17 cellular contexts compared by ENCODE assay signal in the genomic region with DNA sequence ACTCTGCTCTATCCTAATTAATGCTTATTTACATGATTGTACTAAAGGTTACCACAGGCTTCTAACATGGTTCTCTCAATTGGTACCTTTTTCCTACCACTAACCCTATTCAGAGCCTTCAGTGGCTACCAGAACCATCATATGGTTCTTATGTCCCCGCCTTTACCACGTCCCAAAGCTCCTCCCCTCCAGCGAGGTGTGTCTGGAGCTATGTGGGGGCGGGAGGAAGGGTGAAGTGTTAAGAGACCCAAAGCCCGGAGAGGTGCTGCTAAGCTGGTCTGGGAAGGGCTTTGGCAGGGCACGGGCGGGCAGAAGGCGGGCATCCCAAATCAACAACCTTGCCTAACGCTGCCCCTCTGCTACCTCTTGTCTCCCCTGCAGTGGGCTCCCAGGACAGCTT. TPM values are rescaled to one million over a fixed set of nuclear protein-coding genes. Genes with fewer than 3 reads are reported as not detected.
DNase-seq lines count a peak whose midpoint lies in the region; ATAC-seq and TF ChIP-seq lines count a peak whose summit lies in the region.
"Had no signal": no experiment of that assay in that cellular context is flagged by ENCODE, and none has a peak within 500 bp of the region (broad histone marks: within the 10 kb centered on the region; RNA-seq: fewer than 3 reads in every experiment).

No MANE protein-coding gene starts in this region.

- peak in 1 of 2 donors; percentile 47 for ATAC-seq in natural killer cell treated with Interleukin-12 subunit alpha and Interleukin-12 subunit beta and Interleukin-15 and Interleukin-18, amount 100 ng/mL, for 72 hours
- ATAC-seq in HG03432 (IDR thresholded peaks at IDR 0.05; ENCODE audit: unreplicated experiment) = no peak
- ATAC-seq: activated naive CD8-positive, alpha-beta T cell treated with anti-CD3 and anti-CD28 coated beads, Interleukin-2, amount 50 U/mL, for 24 hours had no signal

- no peaks in the 10 kb centered on the region for H3K27me3 Mint-ChIP-seq in natural killer cell treated with Interleukin-12 subunit alpha and Interleukin-12 subunit beta and Interleukin-15 and Interleukin-18, amount 100 ng/mL, for 72 hours
- H3K27me3 Mint-ChIP-seq: activated naive CD8-positive, alpha-beta T cell treated with anti-CD3 and anti-CD28 coated beads, Interleukin-2, amount 50 U/mL, for 24 hours; progenitor cell of endocrine pancreas had no signal

- no peaks in the 10 kb centered on the region for H3K9me3 ChIP-seq in SJCRH30 (replicated peaks)

- H3K27ac Mint-ChIP-seq in natural killer cell treated with Interleukin-12 subunit alpha and Interleukin-12 subunit beta and Interleukin-15 and Interleukin-18, amount 100 ng/mL, for 72 hours = no peak overlapping the region
- H3K27ac Mint-ChIP-seq: activated naive CD8-positive, alpha-beta T cell treated with anti-CD3 and anti-CD28 coated beads, Interleukin-2, amount 50 U/mL, for 24 hours; B cell; IgD-negative memory B cell; progenitor cell of endocrine pancreas had no signal

- H3K36me3 ChIP-seq in SJCRH30 = no peaks in the 10 kb centered on the region

- peaks cover 4% of the 10 kb centered on the region; the same call in 1 of the 2 replicates for H3K4me1 ChIP-seq in SJCRH30

- H3K4me3 ChIP-seq in AG04449 (ENCODE audit: low read depth, low read length) (peak overlapping the region; percentile 46), choroid plexus epithelial cell (ENCODE audit: low read depth, low read length) (peak overlapping the region; percentile 47), SJCRH30 (no peak overlapping the region)

- peak overlapping the region; percentile 70 for H3K4me3 Mint-ChIP-seq in natural killer cell treated with Interleukin-12 subunit alpha and Interleukin-12 subunit beta and Interleukin-15 and Interleukin-18, amount 100 ng/mL, for 72 hours
- H3K4me3 Mint-ChIP-seq: activated naive CD8-positive, alpha-beta T cell treated with anti-CD3 and anti-CD28 coated beads, Interleukin-2, amount 50 U/mL, for 24 hours; B cell; IgD-negative memory B cell had no signal

- H3K36me3 Mint-ChIP-seq in natural killer cell treated with Interleukin-12 subunit alpha and Interleukin-12 subunit beta and Interleukin-15 and Interleukin-18, amount 100 ng/mL, for 72 hours = no peaks in the 10 kb centered on the region
- H3K36me3 Mint-ChIP-seq: IgD-negative memory B cell had no signal

- DNase-seq in AG04449 (ENCODE audit: low read depth, low spot score) (no peak), EL (peak; percentile 37), choroid plexus epithelial cell (ENCODE audit: low read depth) (no peak), mucosa of gallbladder (ENCODE audit: low spot score) (no peak), SJCRH30 (no peak), SIG-M5 (lab: John Stamatoyannopoulos, UW) (no peak)
- DNase-seq in natural killer cell treated with Interleukin-12 subunit alpha and Interleukin-12 subunit beta and Interleukin-15 and Interleukin-18, amount 100 ng/mL, for 72 hours (ENCODE audit: low spot score) = no peak
- DNase-seq: activated CD4-positive, alpha-beta T cell treated with anti-CD3 and anti-CD28 coated beads for 4 hours; activated naive CD8-positive, alpha-beta T cell treated with anti-CD3 and anti-CD28 coated beads, Interleukin-2, amount 50 U/mL, for 24 hours; NCI-H2107 had no signal

- TF ChIP-seq CTCF in AG04449 (IDR thresholded peaks at IDR 0.05; ENCODE audit: insufficient read depth, low read length, missing control alignments) (no peak), choroid plexus epithelial cell (conservative IDR thresholded peaks at IDR 0.05; ENCODE audit: low read depth, low read length) (no peak)

- CTCF ChIA-PET in AG04449 (lab: Yijun Ruan, JAX) = interaction anchor here (1.9 kb wide), 1 partner anchor 10 kb away, joined by 13 read pairs; no protein-coding TSS in a partner anchor

- POLR2A ChIA-PET in AG04449 (lab: Yijun Ruan, JAX) = no interaction called here

- peaks cover 0 to under 1% of the 10 kb centered on the region in 2 donors for H3K4me1 Mint-ChIP-seq in natural killer cell treated with Interleukin-12 subunit alpha and Interleukin-12 subunit beta and Interleukin-15 and Interleukin-18, amount 100 ng/mL, for 72 hours (ENCODE audit: low read depth in 2 of 2)
- H3K4me1 Mint-ChIP-seq: activated naive CD8-positive, alpha-beta T cell treated with anti-CD3 and anti-CD28 coated beads, Interleukin-2, amount 50 U/mL, for 24 hours had no signal

- no peaks in the 10 kb centered on the region for H3K27me3 ChIP-seq in SJCRH30

- no peaks in the 10 kb centered on the region for H3K9me3 Mint-ChIP-seq in natural killer cell treated with Interleukin-12 subunit alpha and Interleukin-12 subunit beta and Interleukin-15 and Interleukin-18, amount 100 ng/mL, for 72 hours
- H3K9me3 Mint-ChIP-seq: activated naive CD8-positive, alpha-beta T cell treated with anti-CD3 and anti-CD28 coated beads, Interleukin-2, amount 50 U/mL, for 24 hours had no signal

- H3K27ac ChIP-seq in SJCRH30 = no peak overlapping the region

RNA-seq across cellular contexts. Expression of gene SPATA46, which starts 10.0 kb away (rescaled TPM):
- not detected for total RNA-seq in natural killer cell treated with Interleukin-12 subunit alpha and Interleukin-12 subunit beta and Interleukin-15 and Interleukin-18, amount 100 ng/mL, for 72 hours
- total RNA-seq in mucosa of gallbladder = not detected
- total RNA-seq in SJCRH30 (2014; rRNA removed; shearing (Covaris generic)) = not detected in 2 replicates
- total RNA-seq: B cell, endothelial cell of umbilical vein, progenitor cell of endocrine pancreas, RPMI7951, ureter had no signal

RNA-seq across cellular contexts. Expression of gene C1orf226, which starts 14.9 kb away (rescaled TPM):
- total RNA-seq in natural killer cell treated with Interleukin-12 subunit alpha and Interleukin-12 subunit beta and Interleukin-15 and Interleukin-18, amount 100 ng/mL, for 72 hours = not detected
- 31.4 TPM for total RNA-seq in mucosa of gallbladder
- total RNA-seq in SJCRH30 (2014; rRNA removed; shearing (Covaris generic)) = 0.57 and 0.63 TPM in 2 replicates

RNA-seq across cellular contexts. Expression of gene SH2D1B, which starts 45.3 kb away (rescaled TPM):
- total RNA-seq in natural killer cell treated with Interleukin-12 subunit alpha and Interleukin-12 subunit beta and Interleukin-15 and Interleukin-18, amount 100 ng/mL, for 72 hours = 10 to 100 TPM; 12.7 to 19.5 TPM
- total RNA-seq in mucosa of gallbladder = 0.12 TPM
- 0.08 TPM in 1 of 2 replicates, not detected in the other for total RNA-seq in SJCRH30 (2014; rRNA removed; shearing (Covaris generic))
- total RNA-seq: endothelial cell of umbilical vein, progenitor cell of endocrine pancreas had no signal

Comparison
In these comparisons a context has a peak if more than half of its experiments do, and no peak if none do; other contexts are left out.
1. RNA of gene C1orf226, which starts 14.9 kb away (total RNA-seq): 31.4 TPM in mucosa of gallbladder (single experiment); 0.57 to 0.63 TPM in SJCRH30 and not detected in natural killer cell treated with Interleukin-12 subunit alpha and Interleukin-12 subunit beta and Interleukin-15 and Interleukin-18, amount 100 ng/mL, for 72 hours; every median in the first group is over 10 times any median in the second.
2. RNA of gene SH2D1B, which starts 45.3 kb away (total RNA-seq): 12.7 to 19.5 TPM in natural killer cell treated with Interleukin-12 subunit alpha and Interleukin-12 subunit beta and Interleukin-15 and Interleukin-18, amount 100 ng/mL, for 72 hours; 0.12 TPM in mucosa of gallbladder (single experiment) and 0.08 TPM in SJCRH30; every median in the first group is over 10 times any median in the second.